Comparison of ENCODE assay signal across 20 cellular contexts in the genomic region with DNA sequence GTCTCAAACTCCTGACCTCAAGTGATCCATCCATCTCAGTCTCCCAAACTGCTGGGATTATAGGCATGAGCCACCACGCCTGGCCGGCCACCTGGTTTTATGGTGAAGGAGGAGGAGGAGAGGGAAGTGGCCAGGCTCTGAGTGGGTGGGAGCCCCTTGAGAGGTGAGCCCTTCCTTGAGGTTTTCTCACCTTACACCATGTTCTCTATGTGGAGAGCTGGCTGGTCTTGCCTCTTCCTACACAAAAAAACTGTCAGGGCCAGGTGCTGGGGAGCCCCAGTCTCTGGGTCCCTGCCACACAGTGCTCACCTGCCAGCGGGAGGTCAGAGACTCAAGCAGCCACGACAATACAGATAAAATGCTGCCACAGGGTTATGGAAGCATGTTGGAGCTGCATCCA.
DNase-seq lines count a peak whose midpoint lies in the region; ATAC-seq and TF ChIP-seq lines count a peak whose summit lies in the region.
"Had no signal": no experiment of that assay in that cellular context is flagged by ENCODE, and none has a peak within 500 bp of the region (broad histone marks: within the 10 kb centered on the region; RNA-seq: fewer than 3 reads in every experiment).

No MANE protein-coding gene starts in this region.

- no peak overlapping the region for H3K4me3 Mint-ChIP-seq in stimulated activated effector memory CD8-positive, alpha-beta T cell treated with anti-CD3 and anti-CD28 coated beads, Interleukin-12 subunit alpha, Interleukin-12 subunit beta, amount 100 ng/mL, for 72 hours
- H3K4me3 Mint-ChIP-seq: CD8-positive, alpha-beta T cell; HFFc6; IgD-negative memory B cell had no signal

- peak overlapping the region in 6 of 11 experiments; percentile 19 to 79 (median 70); a peak in 12 of 22 replicates for H3K27ac ChIP-seq in BLaER1 treated with 17β-estradiol and CSF1 and Interleukin-3, amounts not matched to agents 10 nM and 100 nM
- H3K27ac ChIP-seq in VCaP = peak overlapping the region; percentile 98
- H3K27ac ChIP-seq: A549, BLaER1 had no signal

- no peak for TF ChIP-seq CTCF in VCaP (conservative IDR thresholded peaks at IDR 0.05)

- H3K36me3 Mint-ChIP-seq in stimulated activated effector memory CD8-positive, alpha-beta T cell treated with anti-CD3 and anti-CD28 coated beads, Interleukin-12 subunit alpha, Interleukin-12 subunit beta, amount 100 ng/mL, for 72 hours = peaks cover under 1% of the 10 kb centered on the region
- H3K36me3 Mint-ChIP-seq: IgD-negative memory B cell had no signal

- peaks cover 0 to 40% (median 33%) of the 10 kb centered on the region in 10 experiments; a peak in 16 of 20 replicates for H3K4me1 ChIP-seq in BLaER1 treated with 17β-estradiol and CSF1 and Interleukin-3, amounts not matched to agents 10 nM and 100 nM

- no peaks in the 10 kb centered on the region for H3K9me3 ChIP-seq in BLaER1 treated with 17β-estradiol and CSF1 and Interleukin-3, amounts not matched to agents 10 nM and 100 nM (replicated peaks in 1 of 11)
- H3K9me3 ChIP-seq: A549, BLaER1 had no signal

- ATAC-seq in stimulated activated effector memory CD8-positive, alpha-beta T cell treated with anti-CD3 and anti-CD28 coated beads, Interleukin-12 subunit alpha, Interleukin-12 subunit beta, amount 100 ng/mL, for 72 hours = no peak
- no peak for ATAC-seq in GM18502 (IDR thresholded peaks at IDR 0.05; ENCODE audit: poor library complexity, unreplicated experiment)
- ATAC-seq: CD8-positive, alpha-beta T cell; HCT116 had no signal

- H3K27ac Mint-ChIP-seq in stimulated activated effector memory CD8-positive, alpha-beta T cell treated with anti-CD3 and anti-CD28 coated beads, Interleukin-12 subunit alpha, Interleukin-12 subunit beta, amount 100 ng/mL, for 72 hours = peak overlapping the region; percentile 43
- H3K27ac Mint-ChIP-seq: CD8-positive, alpha-beta T cell; HFFc6; IgD-negative memory B cell had no signal

- peak overlapping the region in 6 of 11 experiments; percentile 5 to 65 (median 38); a peak in 8 of 22 replicates for H3K9ac ChIP-seq in BLaER1 treated with 17β-estradiol and CSF1 and Interleukin-3, amounts not matched to agents 10 nM and 100 nM
- H3K9ac ChIP-seq: BLaER1 had no signal

- H3K9me3 Mint-ChIP-seq in stimulated activated effector memory CD8-positive, alpha-beta T cell treated with anti-CD3 and anti-CD28 coated beads, Interleukin-12 subunit alpha, Interleukin-12 subunit beta, amount 100 ng/mL, for 72 hours = no peaks in the 10 kb centered on the region
- H3K9me3 Mint-ChIP-seq: CD8-positive, alpha-beta T cell; HFFc6; IgD-negative memory B cell had no signal

- H3K4me1 Mint-ChIP-seq in stimulated activated effector memory CD8-positive, alpha-beta T cell treated with anti-CD3 and anti-CD28 coated beads, Interleukin-12 subunit alpha, Interleukin-12 subunit beta, amount 100 ng/mL, for 72 hours = no peaks in the 10 kb centered on the region

- H3K4me3 ChIP-seq in BLaER1 treated with 17β-estradiol and CSF1 and Interleukin-3, amounts not matched to agents 10 nM and 100 nM = no peak overlapping the region
- H3K4me3 ChIP-seq: A549, BLaER1 had no signal

- no peaks in the 10 kb centered on the region for H3K27me3 ChIP-seq in BLaER1 treated with 17β-estradiol and CSF1 and Interleukin-3, amounts not matched to agents 10 nM and 100 nM
- H3K27me3 ChIP-seq: BLaER1 had no signal

- no peaks in the 10 kb centered on the region for H4K20me1 ChIP-seq in BLaER1 treated with 17β-estradiol and CSF1 and Interleukin-3, amounts not matched to agents 10 nM and 100 nM
- H4K20me1 ChIP-seq: BLaER1 had no signal

- DNase-seq in islet precursor cell = peak; percentile 41
- DNase-seq in stimulated activated effector memory CD8-positive, alpha-beta T cell treated with anti-CD3 and anti-CD28 coated beads, Interleukin-12 subunit alpha, Interleukin-12 subunit beta, amount 100 ng/mL, for 72 hours (ENCODE audit: low spot score in 2 of 2) = no peak
- DNase-seq in cerebellar cortex (ENCODE audit: low spot score) = no peak
- no peak for DNase-seq in hepatic stellate cell (ENCODE audit: low spot score)
- DNase-seq: AML-193; Calu3; CD8-positive, alpha-beta T cell; DMS79 treated with DMSO at 0.1 percent for 48 hours; GF-D8; GOT3; H7; HFFc6; KBM-7 had no signal

- peaks cover 0 to under 1% (median 0%) of the 10 kb centered on the region in 11 experiments; a peak in 1 of 22 replicates for H3K36me3 ChIP-seq in BLaER1 treated with 17β-estradiol and CSF1 and Interleukin-3, amounts not matched to agents 10 nM and 100 nM
- H3K36me3 ChIP-seq: BLaER1 had no signal

- peak overlapping the region in 8 of 11 experiments; percentile 11 to 73 (median 57); a peak in 10 of 22 replicates for H3K4me2 ChIP-seq in BLaER1 treated with 17β-estradiol and CSF1 and Interleukin-3, amounts not matched to agents 10 nM and 100 nM
- H3K4me2 ChIP-seq: A549 had no signal
